ENCODE assay signal across 8 cellular contexts in the genomic region with DNA sequence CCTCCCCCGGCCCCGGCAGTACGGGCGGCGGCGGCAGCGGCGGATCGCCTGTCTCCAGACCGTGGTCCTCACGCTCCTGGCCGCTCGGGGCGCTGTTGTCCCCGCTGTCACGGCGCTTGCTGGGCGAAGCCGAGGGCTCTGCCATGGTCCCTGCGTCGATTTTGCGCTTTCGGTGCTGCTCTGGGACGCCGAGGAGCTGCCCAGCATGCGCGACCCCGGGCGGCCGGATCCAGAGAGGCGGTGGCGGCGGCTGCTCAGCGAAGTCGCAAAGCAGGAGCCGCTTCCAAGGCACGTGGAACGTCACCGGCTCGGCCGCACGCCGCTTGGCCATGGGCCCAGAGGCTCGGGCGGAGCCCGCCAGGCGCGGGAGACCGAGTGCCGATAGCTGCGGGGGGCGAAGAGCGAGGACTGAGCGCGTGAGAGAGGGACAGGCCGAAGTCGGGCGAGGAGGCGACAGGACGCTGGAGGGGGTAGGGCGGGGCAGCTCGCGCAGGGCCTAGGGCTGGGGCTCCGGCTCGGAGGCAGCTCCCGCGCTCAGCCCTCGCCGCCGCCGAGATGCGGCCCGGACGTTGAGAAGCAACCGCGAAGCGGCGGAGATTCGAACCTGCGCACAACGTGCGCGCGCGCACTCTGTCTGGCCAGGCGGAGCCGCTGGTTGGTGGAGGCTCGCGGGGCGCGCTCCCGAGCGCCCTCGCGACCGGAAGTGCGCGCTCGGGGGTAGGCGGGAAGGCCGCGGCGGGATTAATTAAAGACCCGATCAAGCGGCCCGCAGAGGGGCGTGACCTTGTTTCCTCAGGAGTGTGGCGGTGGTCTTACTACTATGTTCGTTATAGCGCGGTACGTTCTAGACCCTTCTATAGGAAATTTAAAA. TPM values are rescaled to one million over a fixed set of nuclear protein-coding genes. Genes with fewer than 3 reads are reported as not detected.
DNase-seq lines count a peak whose midpoint lies in the region; ATAC-seq and TF ChIP-seq lines count a peak whose summit lies in the region.

A gene with protein sequence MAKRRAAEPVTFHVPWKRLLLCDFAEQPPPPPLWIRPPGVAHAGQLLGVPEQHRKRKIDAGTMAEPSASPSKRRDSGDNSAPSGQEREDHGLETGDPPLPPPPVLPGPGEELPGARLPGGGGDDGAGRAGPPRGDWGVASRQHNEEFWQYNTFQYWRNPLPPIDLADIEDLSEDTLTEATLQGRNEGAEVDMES (minus strand): TSS at position 632 of the 871 bp plus-strand sequence. CDS start 301 bp downstream, at position 331.

- CTCF ChIA-PET in activated CD4-positive, alpha-beta T cell treated with anti-CD3 and anti-CD28 coated beads, Interleukin-2, amount 10 ng/mL, durations not matched to agents 7 days and 5 days (lab: Charles Lee) = interaction anchor here (0.6 to 3.9 kb wide), 33 partner anchors 9 to 233 kb away, joined by 3 to 22 read pairs (median 5); a partner anchor contains a TSS

- peak within 1 kb of the TSS; percentile 79 to 98 (median 95) for H3K27ac Mint-ChIP-seq in CD4-positive, CD25-positive, alpha-beta regulatory T cell
- H3K27ac Mint-ChIP-seq in activated CD4-positive, alpha-beta T cell treated with anti-CD3 and anti-CD28 coated beads, Interleukin-2, amount 10 ng/mL, durations not matched to agents 7 days and 5 days = peak within 1 kb of the TSS; percentile 94

- peak; percentile 23 to 65 for TF ChIP-seq RAD21 in liver (IDR thresholded peaks at IDR 0.05)

- no peaks in the 10 kb centered on the region for H3K9me3 Mint-ChIP-seq in CD4-positive, CD25-positive, alpha-beta regulatory T cell
- H3K9me3 Mint-ChIP-seq in activated CD4-positive, alpha-beta T cell treated with anti-CD3 and anti-CD28 coated beads, Interleukin-2, amount 10 ng/mL, durations not matched to agents 7 days and 5 days = no peaks in the 10 kb centered on the region

- DNase-seq in CD4-positive, CD25-positive, alpha-beta regulatory T cell = peak; percentile 81 to 92 (median 87)
- peak; percentile 98 for DNase-seq in NCI-H69 (lab: John Stamatoyannopoulos, UW)
- peak; percentile 91 for DNase-seq in activated CD4-positive, alpha-beta T cell treated with anti-CD3 and anti-CD28 coated beads, Interleukin-2, amount 10 ng/mL, durations not matched to agents 7 days and 5 days
- peak; percentile 81 for DNase-seq in dedifferentiated amniotic fluid mesenchymal stem cell (ENCODE audit: extremely low spot score)
- peak; percentile 92 for DNase-seq in stimulated activated CD4-positive, alpha-beta T cell treated with anti-CD3 and anti-CD28 coated beads, Interleukin-4, amount 100 ng/mL, for 24 hours

- WGBS in liver = under 1% methylated on average over 112 of the region's 112 CpGs

- H3K4me3 ChIP-seq in CD4-positive, CD25-positive, alpha-beta regulatory T cell (ENCODE audit: low read depth, low read length) = peak within 1 kb of the TSS; percentile 90
- H3K4me3 ChIP-seq in liver (ENCODE audit: low read depth in 1 of 3, low read length in 3 of 3) = peak within 1 kb of the TSS; percentile 68 to 86 (median 83)

- H3K4me1 Mint-ChIP-seq in CD4-positive, CD25-positive, alpha-beta regulatory T cell = peaks cover 14 to 41% (median 33%) of the 10 kb centered on the region in 4 donors
- peaks cover 48% of the 10 kb centered on the region for H3K4me1 Mint-ChIP-seq in activated CD4-positive, alpha-beta T cell treated with anti-CD3 and anti-CD28 coated beads, Interleukin-2, amount 10 ng/mL, durations not matched to agents 7 days and 5 days

- peak within 1 kb of the TSS; percentile 49 to 92 for H3K9ac ChIP-seq in liver (ENCODE audit: low read depth in 1 of 2, low read length in 2 of 2)

- peak; percentile 89 to 91 for ATAC-seq in CD4-positive, CD25-positive, alpha-beta regulatory T cell (ENCODE audit: low read depth in 2 of 2)
- ATAC-seq in GM19395 (IDR thresholded peaks at IDR 0.05; ENCODE audit: unreplicated experiment) (peak; percentile 88), HG03558 (IDR thresholded peaks at IDR 0.05; ENCODE audit: extremely low read depth, unreplicated experiment) (peak; percentile 78)

- peaks cover 7% of the 10 kb centered on the region for H3K4me1 ChIP-seq in CD4-positive, CD25-positive, alpha-beta regulatory T cell (ENCODE audit: control insufficient read depth, insufficient read depth, low read length, poor library complexity, severe bottlenecking)
- H3K4me1 ChIP-seq in liver (ENCODE audit: control insufficient read depth in 4 of 4, insufficient read depth in 4 of 4, low read length in 3 of 4) = peaks cover 0 to 8% (median 3%) of the 10 kb centered on the region in 4 donors

- H3K36me3 ChIP-seq in CD4-positive, CD25-positive, alpha-beta regulatory T cell (ENCODE audit: control insufficient read depth, insufficient read depth, low read length) = no peaks in the 10 kb centered on the region
- H3K36me3 ChIP-seq in liver (ENCODE audit: control insufficient read depth in 4 of 4, insufficient read depth in 3 of 4, low read depth in 1 of 4, low read length in 3 of 4) = no peaks in the 10 kb centered on the region

- H3K27ac ChIP-seq in CD4-positive, CD25-positive, alpha-beta regulatory T cell (ENCODE audit: insufficient read depth, low read length, poor library complexity, severe bottlenecking) = peak within 1 kb of the TSS; percentile 89
- peak within 1 kb of the TSS; percentile 95 to 97 for H3K27ac ChIP-seq in liver (ENCODE audit: low read depth in 1 of 2, low read length in 2 of 2)

- no peaks in the 10 kb centered on the region for H3K27me3 Mint-ChIP-seq in CD4-positive, CD25-positive, alpha-beta regulatory T cell
- H3K27me3 Mint-ChIP-seq in activated CD4-positive, alpha-beta T cell treated with anti-CD3 and anti-CD28 coated beads, Interleukin-2, amount 10 ng/mL, durations not matched to agents 7 days and 5 days = no peaks in the 10 kb centered on the region

- POLR2A ChIA-PET in activated CD4-positive, alpha-beta T cell treated with anti-CD3 and anti-CD28 coated beads, Interleukin-2, amount 10 ng/mL, durations not matched to agents 7 days and 5 days (lab: Charles Lee) = interaction anchor here (0.5 to 0.6 kb wide), 4 partner anchors 68 to 82 kb away, joined by 3 to 4 read pairs (median 3); a partner anchor contains a TSS

- TF ChIP-seq CTCF in liver (IDR thresholded peaks at IDR 0.05; ENCODE audit: low read depth, low read length, missing input control) = peak; percentile 77

- peak within 1 kb of the TSS; percentile 96 to 100 (median 98) for H3K4me3 Mint-ChIP-seq in CD4-positive, CD25-positive, alpha-beta regulatory T cell
- peak within 1 kb of the TSS; percentile 86 for H3K4me3 Mint-ChIP-seq in activated CD4-positive, alpha-beta T cell treated with anti-CD3 and anti-CD28 coated beads, Interleukin-2, amount 10 ng/mL, durations not matched to agents 7 days and 5 days

- H3K27me3 ChIP-seq in CD4-positive, CD25-positive, alpha-beta regulatory T cell (ENCODE audit: control insufficient read depth, insufficient read depth, low read length) = no peaks in the 10 kb centered on the region
- H3K27me3 ChIP-seq in liver (ENCODE audit: control insufficient read depth in 4 of 4, insufficient read depth in 4 of 4, low read length in 3 of 4) = no peaks in the 10 kb centered on the region

- peaks cover 3% of the 10 kb centered on the region for H3K36me3 Mint-ChIP-seq in CD4-positive, CD25-positive, alpha-beta regulatory T cell
- peaks cover 11% of the 10 kb centered on the region for H3K36me3 Mint-ChIP-seq in activated CD4-positive, alpha-beta T cell treated with anti-CD3 and anti-CD28 coated beads, Interleukin-2, amount 10 ng/mL, durations not matched to agents 7 days and 5 days (ENCODE audit: low read depth)

- H3K9me3 ChIP-seq in CD4-positive, CD25-positive, alpha-beta regulatory T cell (ENCODE audit: control insufficient read depth in 2 of 2, low read length in 2 of 2) = no peaks in the 10 kb centered on the region
- H3K9me3 ChIP-seq in liver (ENCODE audit: control insufficient read depth in 4 of 4, low read length in 3 of 4) = no peaks in the 10 kb centered on the region

TF ChIP-seq in liver, 16 proteins besides CTCF, POLR2A, EP300 and RAD21:
- TF ChIP-seq GABPA (IDR thresholded peaks at IDR 0.05 in 1 of 2, conservative IDR thresholded peaks at IDR 0.05 in 1 of 2) (peak in 1 of 2 donors; percentile 82), TAF1 (conservative IDR thresholded peaks at IDR 0.05) (no peak), YY1 (IDR thresholded peaks at IDR 0.05) (peak; percentile 40)
TF ChIP-seq in liver: peak in this region for 2.

RNA-seq across cellular contexts. Expression of the gene that starts here (rescaled TPM):
- total RNA-seq in CD4-positive, CD25-positive, alpha-beta regulatory T cell = 1.9 TPM
- 1 to 10 TPM; 1.7 to 4.5 (median 3.8) TPM for polyA plus RNA-seq in CD4-positive, CD25-positive, alpha-beta regulatory T cell
- 10 to 100 TPM; 20.1 to 22.2 TPM for total RNA-seq in activated CD4-positive, alpha-beta T cell treated with anti-CD3 and anti-CD28 coated beads, Interleukin-2, amount 10 ng/mL, durations not matched to agents 7 days and 5 days
- 10 to 100 TPM in 1 of 2 donors, 1 to 10 TPM in 1; 1.3 to 21.8 TPM for total RNA-seq in liver
- polyA plus RNA-seq in liver = 1 to 10 TPM; 1.3 to 1.9 TPM

Comparison
In these comparisons a context has a peak if more than half of its experiments do, and no peak if none do; other contexts are left out.
1. Peak in every context shown above with its lines: DNase-seq, ATAC-seq, H3K4me3 ChIP-seq and H3K27ac ChIP-seq.